17 cellular contexts compared by ENCODE assay signal in the genomic region with DNA sequence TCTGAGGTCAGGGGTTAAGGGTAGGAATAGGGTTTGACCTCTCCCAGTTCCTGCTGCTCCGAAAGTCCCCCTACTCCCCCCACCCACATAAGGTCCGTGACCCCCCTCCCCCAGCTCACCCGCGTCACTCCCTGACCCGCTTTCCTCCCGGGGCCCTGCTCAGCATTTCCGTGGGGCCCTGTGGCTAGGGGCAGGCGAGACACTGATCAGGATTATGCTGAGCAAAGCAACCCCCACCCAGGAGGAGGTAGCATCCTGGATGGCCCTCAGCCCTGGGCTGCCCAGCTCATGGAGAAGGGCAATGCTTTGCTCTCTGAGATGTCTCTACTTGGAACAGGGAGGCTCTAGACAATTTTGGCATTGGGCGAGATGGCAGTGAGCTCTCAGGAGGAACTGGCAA. TPM values are rescaled to one million over a fixed set of nuclear protein-coding genes. Genes with fewer than 3 reads are reported as not detected.
A peak's percentile ranks its signal among the peaks of the same experiment; 100 is the strongest.
DNase-seq lines count a peak whose midpoint lies in the region; ATAC-seq lines count a peak whose summit lies in the region.
"Had no signal": no experiment of that assay in that cellular context is flagged by ENCODE, and none has a peak within 500 bp of the region (broad histone marks: within the 10 kb centered on the region; RNA-seq: fewer than 3 reads in every experiment).

No MANE protein-coding gene starts in this region.

- H3K9me3 ChIP-seq in T-helper 17 cell (ENCODE audit: control insufficient read depth, low read length, poor library complexity, severe bottlenecking) = no peaks in the 10 kb centered on the region
- no peaks in the 10 kb centered on the region for H3K9me3 ChIP-seq in effector memory CD4-positive, alpha-beta T cell (ENCODE audit: control insufficient read depth, low read length)
- H3K9me3 ChIP-seq: heart left ventricle had no signal

- H3K27me3 ChIP-seq in effector memory CD4-positive, alpha-beta T cell (replicated peaks; ENCODE audit: control insufficient read depth, insufficient read depth, low read length, poor library complexity, severe bottlenecking) = no peaks in the 10 kb centered on the region
- H3K27me3 ChIP-seq: heart left ventricle had no signal

- no peaks in the 10 kb centered on the region for H3K9me3 Mint-ChIP-seq in activated naive CD4-positive, alpha-beta T cell treated with anti-CD3 and anti-CD28 coated beads, Interleukin-2, amount 50 U/mL, for 24 hours
- no peaks in the 10 kb centered on the region for H3K9me3 Mint-ChIP-seq in stimulated activated effector memory CD8-positive, alpha-beta T cell treated with anti-CD3 and anti-CD28 coated beads, Interleukin-12 subunit alpha, Interleukin-12 subunit beta, amount 100 ng/mL, for 72 hours
- H3K9me3 Mint-ChIP-seq: endodermal cell had no signal

- H3K4me3 ChIP-seq in effector memory CD4-positive, alpha-beta T cell (ENCODE audit: insufficient read depth, low read depth, low read length, poor library complexity, severe bottlenecking) = peak overlapping the region; percentile 18
- H3K4me3 ChIP-seq: heart left ventricle had no signal

- H3K36me3 Mint-ChIP-seq in activated naive CD4-positive, alpha-beta T cell treated with anti-CD3 and anti-CD28 coated beads, Interleukin-2, amount 50 U/mL, for 24 hours = no peaks in the 10 kb centered on the region
- H3K36me3 Mint-ChIP-seq in T-helper 17 cell (ENCODE audit: low read depth) = peaks cover 11% of the 10 kb centered on the region
- H3K36me3 Mint-ChIP-seq in stimulated activated effector memory CD8-positive, alpha-beta T cell treated with anti-CD3 and anti-CD28 coated beads, Interleukin-12 subunit alpha, Interleukin-12 subunit beta, amount 100 ng/mL, for 72 hours = peaks cover 5% of the 10 kb centered on the region

- intact Hi-C loops in left cardiac atrium (cut with DNase I) = no loop called here

- peak overlapping the region; percentile 66 for H3K27ac ChIP-seq in effector memory CD4-positive, alpha-beta T cell (ENCODE audit: insufficient read depth, low read length, poor library complexity, severe bottlenecking)
- H3K27ac ChIP-seq: heart left ventricle had no signal

- H3K27me3 Mint-ChIP-seq in activated naive CD4-positive, alpha-beta T cell treated with anti-CD3 and anti-CD28 coated beads, Interleukin-2, amount 50 U/mL, for 24 hours = no peaks in the 10 kb centered on the region
- H3K27me3 Mint-ChIP-seq in T-helper 17 cell = no peaks in the 10 kb centered on the region

- peak overlapping the region; percentile 19 for H3K4me3 Mint-ChIP-seq in activated naive CD4-positive, alpha-beta T cell treated with anti-CD3 and anti-CD28 coated beads, Interleukin-2, amount 50 U/mL, for 24 hours
- H3K4me3 Mint-ChIP-seq in T-helper 17 cell = peak overlapping the region; percentile 97
- peak overlapping the region; percentile 75 for H3K4me3 Mint-ChIP-seq in stimulated activated effector memory CD8-positive, alpha-beta T cell treated with anti-CD3 and anti-CD28 coated beads, Interleukin-12 subunit alpha, Interleukin-12 subunit beta, amount 100 ng/mL, for 72 hours
- H3K4me3 Mint-ChIP-seq: endodermal cell had no signal

- DNase-seq in activated naive CD4-positive, alpha-beta T cell (lab: John Stamatoyannopoulos, UW) = no peak
- DNase-seq in T-helper 17 cell (no peak), left cardiac atrium (no peak), OCI-M1 (lab: John Stamatoyannopoulos, UW) (no peak)
- DNase-seq in effector memory CD4-positive, alpha-beta T cell = no peak
- DNase-seq in stimulated activated effector memory CD8-positive, alpha-beta T cell treated with anti-CD3 and anti-CD28 coated beads, Interleukin-12 subunit alpha, Interleukin-12 subunit beta, amount 100 ng/mL, for 72 hours (ENCODE audit: low spot score in 2 of 2) = no peak
- DNase-seq: EL; endodermal cell; NCI-H2029; NCI-H510A treated with DMSO at 0.1 percent for 48 hours; SIG-M5; stimulated activated CD4-positive, alpha-beta T cell treated with anti-CD3 and anti-CD28 coated beads, Interleukin-2, amount 100 ng/mL, for 48 hours had no signal

- ATAC-seq in T-helper 17 cell (peak; percentile 15), GM19467 (IDR thresholded peaks at IDR 0.05; ENCODE audit: unreplicated experiment) (no peak), left cardiac atrium (no peak)
- ATAC-seq in stimulated activated effector memory CD8-positive, alpha-beta T cell treated with anti-CD3 and anti-CD28 coated beads, Interleukin-12 subunit alpha, Interleukin-12 subunit beta, amount 100 ng/mL, for 72 hours = no peak
- ATAC-seq: heart left ventricle had no signal

- peaks cover 68% of the 10 kb centered on the region for H3K4me1 ChIP-seq in effector memory CD4-positive, alpha-beta T cell (ENCODE audit: control insufficient read depth, insufficient read depth, low read length, poor library complexity, severe bottlenecking)

- H3K36me3 ChIP-seq in effector memory CD4-positive, alpha-beta T cell (ENCODE audit: control insufficient read depth, insufficient read depth, low read length) = no peaks in the 10 kb centered on the region
- H3K36me3 ChIP-seq: heart left ventricle had no signal

- peaks cover 49% of the 10 kb centered on the region for H3K4me1 Mint-ChIP-seq in activated naive CD4-positive, alpha-beta T cell treated with anti-CD3 and anti-CD28 coated beads, Interleukin-2, amount 50 U/mL, for 24 hours
- H3K4me1 Mint-ChIP-seq in T-helper 17 cell = peaks cover 76% of the 10 kb centered on the region
- H3K4me1 Mint-ChIP-seq in stimulated activated effector memory CD8-positive, alpha-beta T cell treated with anti-CD3 and anti-CD28 coated beads, Interleukin-12 subunit alpha, Interleukin-12 subunit beta, amount 100 ng/mL, for 72 hours = peaks cover 93% of the 10 kb centered on the region

- H3K27ac Mint-ChIP-seq in activated naive CD4-positive, alpha-beta T cell treated with anti-CD3 and anti-CD28 coated beads, Interleukin-2, amount 50 U/mL, for 24 hours = peak overlapping the region; percentile 9
- peak overlapping the region; percentile 98 for H3K27ac Mint-ChIP-seq in T-helper 17 cell
- H3K27ac Mint-ChIP-seq in stimulated activated effector memory CD8-positive, alpha-beta T cell treated with anti-CD3 and anti-CD28 coated beads, Interleukin-12 subunit alpha, Interleukin-12 subunit beta, amount 100 ng/mL, for 72 hours = peak overlapping the region; percentile 92
- H3K27ac Mint-ChIP-seq: endodermal cell had no signal

RNA-seq across cellular contexts. Expression of a gene that starts 3.7 kb away (rescaled TPM):
- total RNA-seq in T-helper 17 cell (10 to 100 TPM; 38.4 to 42.5 TPM), left cardiac atrium (1 to 10 TPM; 2.3 to 6.1 TPM)
- total RNA-seq: chondrocyte, endodermal cell had no signal

RNA-seq across cellular contexts. Expression of a gene that starts 11.8 kb away (rescaled TPM):
- total RNA-seq in T-helper 17 cell (1 to 10 TPM; 1.9 to 2.3 TPM), left cardiac atrium (not detected)
- total RNA-seq: chondrocyte had no signal

RNA-seq across cellular contexts. Expression of a gene that starts 22.6 kb away (rescaled TPM):
- total RNA-seq in T-helper 17 cell (1 to 10 TPM in 1 of 2 donors, under 1 TPM in 1; 0.77 to 1.6 TPM), left cardiac atrium (under 1 TPM in 1 of 2 donors, not detected in 1; 0.29 TPM)
- total RNA-seq: chondrocyte, endodermal cell, subcutaneous adipose tissue had no signal

RNA-seq across cellular contexts. Expression of a gene that starts 25.7 kb away (rescaled TPM):
- under 1 TPM in 1 of 2 donors, not detected in 1; 0.89 TPM for total RNA-seq in T-helper 17 cell
- total RNA-seq in left cardiac atrium = not detected
- total RNA-seq: chondrocyte, endodermal cell, subcutaneous adipose tissue had no signal

RNA-seq across cellular contexts. Expression of a gene that starts 37.6 kb away (rescaled TPM):
- total RNA-seq in T-helper 17 cell = 10 to 100 TPM; 11.3 to 17.7 TPM
- 1 to 10 TPM; 4.4 to 6.7 TPM for total RNA-seq in left cardiac atrium

Comparison
In these comparisons a context has a peak if more than half of its experiments do, and no peak if none do; other contexts are left out.
1. H3K27ac Mint-ChIP-seq: peak in every context shown above with its lines; median percentile 98 in T-helper 17 cell; 92 in stimulated activated effector memory CD8-positive, alpha-beta T cell treated with anti-CD3 and anti-CD28 coated beads, Interleukin-12 subunit alpha, Interleukin-12 subunit beta, amount 100 ng/mL, for 72 hours; 9 in activated naive CD4-positive, alpha-beta T cell treated with anti-CD3 and anti-CD28 coated beads, Interleukin-2, amount 50 U/mL, for 24 hours.
2. H3K4me3 Mint-ChIP-seq: peak in every context shown above with its lines; median percentile 97 in T-helper 17 cell; 75 in stimulated activated effector memory CD8-positive, alpha-beta T cell treated with anti-CD3 and anti-CD28 coated beads, Interleukin-12 subunit alpha, Interleukin-12 subunit beta, amount 100 ng/mL, for 72 hours; 19 in activated naive CD4-positive, alpha-beta T cell treated with anti-CD3 and anti-CD28 coated beads, Interleukin-2, amount 50 U/mL, for 24 hours.
3. RNA of a gene that starts 3.7 kb away (total RNA-seq): 38.4 to 42.5 TPM in T-helper 17 cell; 2.3 to 6.1 TPM in left cardiac atrium; every median in the first group is over 4 times any median in the second.